28 cellular contexts compared by ENCODE assay signal in the genomic region with DNA sequence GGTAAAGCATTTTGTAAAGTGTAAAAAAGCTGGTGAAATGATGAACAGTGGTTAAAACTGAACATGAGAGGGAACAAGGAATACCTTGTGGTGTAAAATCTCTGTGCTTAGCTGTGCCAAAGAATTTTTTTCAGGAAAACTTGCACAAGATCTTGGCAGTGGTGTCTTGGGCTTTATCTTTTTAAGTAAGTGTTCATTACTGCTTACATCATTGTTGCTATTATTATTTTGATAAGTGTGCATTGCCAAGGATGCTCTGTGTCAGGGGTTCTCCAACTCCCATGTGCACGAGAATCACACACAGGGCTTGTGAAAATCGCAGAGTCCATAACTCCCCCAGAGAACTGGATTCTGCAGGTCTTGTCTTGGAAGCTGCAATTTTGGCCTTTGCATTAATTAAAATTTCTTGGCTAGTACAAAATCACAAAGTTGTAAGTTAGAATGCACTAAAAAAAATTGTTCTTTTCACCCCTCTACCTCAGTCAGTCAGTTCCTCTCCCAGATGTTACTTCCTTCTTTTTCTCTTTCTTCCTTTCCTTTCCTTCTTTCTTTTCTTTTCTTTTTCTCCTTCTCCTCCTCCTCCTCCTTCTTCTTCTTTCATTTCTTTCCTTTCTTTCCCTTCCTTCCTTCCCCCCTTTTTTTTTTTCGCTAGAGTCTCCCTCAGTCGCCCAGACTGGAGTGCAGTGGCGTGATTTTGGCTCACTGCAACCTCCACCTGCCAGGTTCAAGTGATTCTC. TPM values are rescaled to one million over a fixed set of nuclear protein-coding genes. Genes with fewer than 3 reads are reported as not detected.
DNase-seq lines count a peak whose midpoint lies in the region; ATAC-seq, FAIRE-seq and TF ChIP-seq lines count a peak whose summit lies in the region.
"Had no signal": no experiment of that assay in that cellular context is flagged by ENCODE, and none has a peak within 500 bp of the region (broad histone marks: within the 10 kb centered on the region; RNA-seq: fewer than 3 reads in every experiment).

No MANE protein-coding gene starts in this region.

- peaks cover 17% of the 10 kb centered on the region for H3K27me3 Mint-ChIP-seq in astrocyte (ENCODE audit: low read depth, unreplicated experiment)
- H3K27me3 Mint-ChIP-seq: activated CD4-positive, alpha-beta memory T cell treated with anti-CD3 and anti-CD28 coated beads for 36 hours had no signal

- no peak overlapping the region for H3K4me3 ChIP-seq in AG10803 (ENCODE audit: low read length)
- no peak overlapping the region for H3K4me3 ChIP-seq in astrocyte (ENCODE audit: insufficient read depth, low read depth, low read length)
- H3K4me3 ChIP-seq: ascending aorta, SK-N-MC, stomach had no signal

- intact Hi-C loops in Right ventricle myocardium superior (cut with DNase I), result no loop called here

- no peak overlapping the region for H3K4me2 ChIP-seq in astrocyte (ENCODE audit: low read length)

- no peak for FAIRE-seq in astrocyte (lab: Jason Lieb, UNC)
- FAIRE-seq: colon, endometrium, GM18507, small intestine had no signal

- H3K9me3 Mint-ChIP-seq in astrocyte (ENCODE audit: unreplicated experiment), result no peaks in the 10 kb centered on the region
- H3K9me3 Mint-ChIP-seq: activated CD4-positive, alpha-beta memory T cell treated with anti-CD3 and anti-CD28 coated beads for 36 hours; naive thymus-derived CD4-positive, alpha-beta T cell; type B pancreatic cell had no signal

- no peaks in the 10 kb centered on the region for H3K36me3 Mint-ChIP-seq in astrocyte (ENCODE audit: low read depth, unreplicated experiment)
- H3K36me3 Mint-ChIP-seq: activated CD4-positive, alpha-beta memory T cell treated with anti-CD3 and anti-CD28 coated beads for 36 hours; naive thymus-derived CD4-positive, alpha-beta T cell had no signal

- peaks cover 39% of the 10 kb centered on the region for H4K20me1 ChIP-seq in astrocyte (ENCODE audit: insufficient read depth, low read length)

- no peak overlapping the region for H3K9ac ChIP-seq in astrocyte (ENCODE audit: low read length)
- H3K9ac ChIP-seq: parathyroid adenoma had no signal

- DNase-seq in AG10803 (ENCODE audit: low read depth), result peak; percentile 51
- peak; percentile 86 for DNase-seq in astrocyte (ENCODE audit: low read depth)
- DNase-seq in Right ventricle myocardium superior, result no peak
- no peak for DNase-seq in omental fat pad (ENCODE audit: low spot score)
- DNase-seq in activated T-cell treated with anti-CD3 and anti-CD28 coated beads, Interleukin-2, amount 50 U/mL, for 1 hour, result no peak
- DNase-seq in DMS79 (lab: John Stamatoyannopoulos, UW), result no peak
- DNase-seq in hypothalamus (lab: John Stamatoyannopoulos, UW), result no peak
- DNase-seq in DMS114 treated with DMSO at 0.1 percent for 48 hours (lab: John Stamatoyannopoulos, UW; ENCODE audit: unreplicated experiment), result no peak
- DNase-seq: activated CD4-positive, alpha-beta memory T cell treated with anti-CD3 and anti-CD28 coated beads for 36 hours; BE2C; Calu3; EL; foreskin keratinocyte; mesendoderm; naive thymus-derived CD4-positive, alpha-beta T cell; NCI-H2081 treated with DMSO at 0.1 percent for 48 hours; small intestine; stimulated activated CD4-positive, alpha-beta T cell treated with anti-CD3 and anti-CD28 coated beads, Interleukin-2, amount 100 ng/mL, for 48 hours; stomach; WERI-Rb-1 had no signal

- peak; percentile 76 for ATAC-seq in Right ventricle myocardium superior (ENCODE audit: poor library complexity)
- peak; percentile 57 for ATAC-seq in omental fat pad (ENCODE audit: low FRiP score)
- ATAC-seq: foreskin keratinocyte; naive thymus-derived CD4-positive, alpha-beta T cell had no signal

- no peaks in the 10 kb centered on the region for H3K4me1 ChIP-seq in astrocyte (ENCODE audit: insufficient read depth, low read length)
- H3K4me1 ChIP-seq: BE2C, foreskin keratinocyte, parathyroid adenoma had no signal

- no peak overlapping the region for H3K27ac ChIP-seq in astrocyte (ENCODE audit: low read depth, low read length)
- H3K27ac ChIP-seq: foreskin keratinocyte, parathyroid adenoma, SK-N-MC, WERI-Rb-1 had no signal

- H3K27me3 ChIP-seq in astrocyte (ENCODE audit: insufficient read depth, low read length), result no peaks in the 10 kb centered on the region
- H3K27me3 ChIP-seq: ascending aorta, BE2C, stomach had no signal

- H3K27ac Mint-ChIP-seq in astrocyte (ENCODE audit: unreplicated experiment), result no peak overlapping the region
- H3K27ac Mint-ChIP-seq: activated CD4-positive, alpha-beta memory T cell treated with anti-CD3 and anti-CD28 coated beads for 36 hours; naive thymus-derived CD4-positive, alpha-beta T cell; type B pancreatic cell had no signal

- no peak overlapping the region for H3K4me3 Mint-ChIP-seq in astrocyte (ENCODE audit: unreplicated experiment)
- H3K4me3 Mint-ChIP-seq: activated CD4-positive, alpha-beta memory T cell treated with anti-CD3 and anti-CD28 coated beads for 36 hours; naive thymus-derived CD4-positive, alpha-beta T cell; type B pancreatic cell had no signal

- peaks cover 10% of the 10 kb centered on the region for H3K36me3 ChIP-seq in astrocyte (ENCODE audit: insufficient read depth, low read length)
- H3K36me3 ChIP-seq: BE2C, WERI-Rb-1 had no signal

- no peak overlapping the region for H2AFZ ChIP-seq in astrocyte (ENCODE audit: low read depth, low read length)
- H2AFZ ChIP-seq: parathyroid adenoma had no signal

- H3K79me2 ChIP-seq in astrocyte (ENCODE audit: insufficient read depth, low read length), result peaks cover 4% of the 10 kb centered on the region
- H3K79me2 ChIP-seq: parathyroid adenoma had no signal

- TF ChIP-seq CTCF in AG10803 (conservative IDR thresholded peaks at IDR 0.05; ENCODE audit: low read length), result no peak
- TF ChIP-seq CTCF in astrocyte (IDR thresholded peaks at IDR 0.05; ENCODE audit: insufficient read depth, low read depth, low read length), result no peak
- TF ChIP-seq CTCF in omental fat pad (IDR thresholded peaks at IDR 0.05), result no peak

- peaks cover 5% of the 10 kb centered on the region for H3K4me1 Mint-ChIP-seq in astrocyte (ENCODE audit: low read depth, unreplicated experiment)
- H3K4me1 Mint-ChIP-seq: naive thymus-derived CD4-positive, alpha-beta T cell had no signal

- no peaks in the 10 kb centered on the region for H3K9me3 ChIP-seq in astrocyte (ENCODE audit: insufficient read depth, low read depth, low read length)
- H3K9me3 ChIP-seq: ascending aorta, BE2C, stomach had no signal

RNA-seq across cellular contexts. Expression of a gene that starts 37.8 kb away (rescaled TPM):
- total RNA-seq in astrocyte (9.4 and 10.9 TPM in 2 replicates), Right ventricle myocardium superior (56.0 TPM), omental fat pad (10 to 100 TPM; 12.1 to 48.9 (median 25.2) TPM)
- total RNA-seq: T-helper 2 cell treated with Interferon-gamma antibody and Interleukin-4, amounts not matched to agents 100 ng/mL and 5 ng/mL, for 36 hours had no signal

Comparison
In these comparisons a context has a peak if more than half of its experiments do, and no peak if none do; other contexts are left out.
1. DNase-seq: peak in AG10803 (single experiment) and astrocyte (single experiment); none in Right ventricle myocardium superior (single experiment), omental fat pad (single experiment), activated T-cell treated with anti-CD3 and anti-CD28 coated beads, Interleukin-2, amount 50 U/mL, for 1 hour (single experiment), DMS79 (single experiment), hypothalamus (0 of 51) and DMS114 treated with DMSO at 0.1 percent for 48 hours (single experiment).